Comparison of ENCODE assay signal across 28 cellular contexts in the genomic region with DNA sequence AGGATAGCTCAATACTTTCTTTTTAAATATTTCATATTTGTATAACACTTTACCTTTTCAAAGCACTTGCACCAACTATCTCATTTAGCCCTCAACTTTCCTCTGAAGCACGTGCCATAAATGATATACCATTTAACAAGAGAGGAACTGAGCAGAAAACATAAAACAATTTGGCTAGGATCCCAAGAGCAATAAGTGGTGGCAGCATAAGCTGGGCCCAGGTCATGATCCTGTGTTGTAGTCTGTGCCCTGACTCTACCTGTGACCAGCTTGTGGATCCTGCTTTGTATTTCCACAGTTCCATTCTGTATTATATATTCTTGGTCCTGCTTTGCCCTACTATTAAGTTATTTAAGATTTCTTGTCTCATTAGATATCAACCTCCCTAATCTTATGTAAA.
"Had no signal": no experiment of that assay in that cellular context is flagged by ENCODE, and none has a peak within 500 bp of the region (broad histone marks: within the 10 kb centered on the region; RNA-seq: fewer than 3 reads in every experiment).

No MANE protein-coding gene starts in this region.

- H3K4me1 ChIP-seq: tibial artery, upper lobe of right lung had no signal

- H3K27ac ChIP-seq: left lung, lower lobe of right lung, suprapubic skin, tibial artery, upper lobe of right lung, VCaP had no signal

- H3K9me3 ChIP-seq: left lung, lower lobe of right lung, suprapubic skin, tibial artery, upper lobe of right lung had no signal

- H3K4me3 Mint-ChIP-seq: activated CD4-positive, alpha-beta memory T cell treated with anti-CD3 and anti-CD28 coated beads for 36 hours; activated naive CD4-positive, alpha-beta T cell treated with anti-CD3 and anti-CD28 coated beads, Interleukin-2, amount 50 U/mL, for 24 hours; central memory CD8-positive, alpha-beta T cell; dendritic cell treated with granulocyte-macrophage colony-stimulating factor and Interleukin-4, amounts not matched to agents 40 ng/mL and 50 ng/mL, for 4 days; endodermal cell; natural killer cell; stimulated activated naive B cell treated with anti-CD40 and anti-IgM and Interleukin-4, amounts not matched to agents 10 μg/mL and 1 μg/mL and 100 μg/mL, for 72 hours had no signal

- H3K27me3 Mint-ChIP-seq: activated CD4-positive, alpha-beta memory T cell treated with anti-CD3 and anti-CD28 coated beads for 36 hours; activated naive CD4-positive, alpha-beta T cell treated with anti-CD3 and anti-CD28 coated beads, Interleukin-2, amount 50 U/mL, for 24 hours; central memory CD8-positive, alpha-beta T cell; dendritic cell treated with granulocyte-macrophage colony-stimulating factor and Interleukin-4, amounts not matched to agents 40 ng/mL and 50 ng/mL, for 4 days; stimulated activated naive B cell treated with anti-CD40 and anti-IgM and Interleukin-4, amounts not matched to agents 10 μg/mL and 1 μg/mL and 100 μg/mL, for 72 hours had no signal

- H3K27me3 ChIP-seq: left lung, suprapubic skin, tibial artery, upper lobe of right lung had no signal

- H3K9me3 Mint-ChIP-seq: activated CD4-positive, alpha-beta memory T cell treated with anti-CD3 and anti-CD28 coated beads for 36 hours; activated naive CD4-positive, alpha-beta T cell treated with anti-CD3 and anti-CD28 coated beads, Interleukin-2, amount 50 U/mL, for 24 hours; activated T-helper 2 cell treated with anti-CD3 and anti-CD28 coated beads, Interferon-gamma antibody, Interleukin-2, Interleukin-4, amounts not matched to agents 10 μg/mL and 5 μg/mL and 100 μg/mL, durations not matched to agents 14 hours and 24 hours and 36 hours; central memory CD8-positive, alpha-beta T cell; dendritic cell treated with granulocyte-macrophage colony-stimulating factor and Interleukin-4, amounts not matched to agents 40 ng/mL and 50 ng/mL, for 4 days; endodermal cell; natural killer cell; stimulated activated naive B cell treated with anti-CD40 and anti-IgM and Interleukin-4, amounts not matched to agents 10 μg/mL and 1 μg/mL and 100 μg/mL, for 72 hours had no signal

- H3K4me3 ChIP-seq: left lung, lower lobe of right lung, suprapubic skin, tibial artery, upper lobe of right lung had no signal

- DNase-seq: activated CD4-positive, alpha-beta memory T cell treated with anti-CD3 and anti-CD28 coated beads for 36 hours; activated CD4-positive, alpha-beta T cell treated with anti-CD3 and anti-CD28 coated beads for 48 hours; activated CD8-positive, alpha-beta memory T cell treated with anti-CD3 and anti-CD28 coated beads, Interleukin-2, amount 50 U/mL, for 4 hours; activated T-cell treated with anti-CD3 and anti-CD28 coated beads, Interleukin-2, amount 50 U/mL, for 1 hour; anterior cingulate cortex; endodermal cell; foreskin fibroblast; head of caudate nucleus; hypothalamus; left lung; lower lobe of right lung; mesenchymal stem cell; natural killer cell; posterior cingulate gyrus; right cardiac atrium; stimulated activated CD4-positive, alpha-beta T cell treated with anti-CD3 and anti-CD28 coated beads, Interleukin-15, amount 100 ng/mL, for 24 hours; stimulated activated CD4-positive, alpha-beta T cell treated with anti-CD3 and anti-CD28 coated beads, Interleukin-2, amount 100 ng/mL, for 24 hours; stimulated activated naive B cell treated with anti-CD40 and anti-IgM and Interleukin-4, amounts not matched to agents 10 μg/mL and 1 μg/mL and 100 μg/mL, for 72 hours; T-helper 9 cell; tibial artery; upper lobe of right lung had no signal

- H3K36me3 Mint-ChIP-seq: natural killer cell had no signal

- ATAC-seq: esophagus mucosa; left lung; lower lobe of right lung; natural killer cell; right cardiac atrium; stimulated activated naive B cell treated with anti-CD40 and anti-IgM and Interleukin-4, amounts not matched to agents 10 μg/mL and 1 μg/mL and 100 μg/mL, for 72 hours; upper lobe of right lung had no signal

- H3K27ac Mint-ChIP-seq: activated CD4-positive, alpha-beta memory T cell treated with anti-CD3 and anti-CD28 coated beads for 36 hours; activated T-helper 2 cell treated with anti-CD3 and anti-CD28 coated beads, Interferon-gamma antibody, Interleukin-2, Interleukin-4, amounts not matched to agents 10 μg/mL and 5 μg/mL and 100 μg/mL, durations not matched to agents 14 hours and 24 hours and 36 hours; dendritic cell treated with granulocyte-macrophage colony-stimulating factor and Interleukin-4, amounts not matched to agents 40 ng/mL and 50 ng/mL, for 4 days; endodermal cell; natural killer cell; stimulated activated naive B cell treated with anti-CD40 and anti-IgM and Interleukin-4, amounts not matched to agents 10 μg/mL and 1 μg/mL and 100 μg/mL, for 72 hours had no signal
